11 cellular contexts compared by ENCODE assay signal in genomic region chr4:24973471-24974251, GRCh38. TPM values are rescaled to one million over a fixed set of nuclear protein-coding genes. Genes with fewer than 3 reads are reported as not detected.
DNase-seq lines count a peak whose midpoint lies in the region; ATAC-seq, FAIRE-seq and TF ChIP-seq lines count a peak whose summit lies in the region.
"Had no signal": no experiment of that assay in that cellular context is flagged by ENCODE, and none has a peak within 500 bp of the region (broad histone marks: within the 10 kb centered on the region; RNA-seq: fewer than 3 reads in every experiment).

No MANE protein-coding gene starts in this region.

- 58 to 61% methylated on average over 19 to 21 of the region's 21 CpGs for WGBS in testis, 2 donors
- WGBS in suprapubic skin: 80% methylated on average over 21 of the region's 21 CpGs

- H3K4me3 ChIP-seq in HL-60 (replicated peaks; ENCODE audit: insufficient read depth, low read length) (peak overlapping the region; percentile 24), testis (no peak overlapping the region), suprapubic skin (no peak overlapping the region)

- FAIRE-seq in frontal cortex (lab: Jason Lieb, UNC): no peak

- ATAC-seq in left ventricle myocardium superior: peak; percentile 50
- no peak for ATAC-seq in GM21619 (IDR thresholded peaks at IDR 0.05; ENCODE audit: unreplicated experiment)
- ATAC-seq: activated CD8-positive, alpha-beta memory T cell treated with anti-CD3 and anti-CD28 coated beads, Interleukin-2, amount 10 ng/mL, durations not matched to agents 7 days and 5 days had no signal

- intact Hi-C loops in left ventricle myocardium superior (cut with micrococcal nuclease): no loop called here
- intact Hi-C loops in testis (cut with DNase I; ENCODE audit: low total_unique reads): no loop called here

- TF ChIP-seq POLR2A in testis (IDR thresholded peaks at IDR 0.05) (no peak), suprapubic skin (IDR thresholded peaks at IDR 0.05) (no peak)

- H3K27me3 ChIP-seq in HL-60 (ENCODE audit: insufficient read depth, poor library complexity, severe bottlenecking): no peaks in the 10 kb centered on the region
- no peaks in the 10 kb centered on the region for H3K27me3 ChIP-seq in testis
- H3K27me3 ChIP-seq in suprapubic skin: no peaks in the 10 kb centered on the region

- TF ChIP-seq CTCF in HL-60 (IDR thresholded peaks at IDR 0.05; ENCODE audit: insufficient read depth, low read length) (no peak), testis (IDR thresholded peaks at IDR 0.05) (no peak), suprapubic skin (IDR thresholded peaks at IDR 0.05) (no peak)

- H3K27ac ChIP-seq in HL-60 (replicated peaks) (peak overlapping the region; percentile 89), testis (peak overlapping the region in 1 of 2 donors; percentile 6), suprapubic skin (no peak overlapping the region)
- H3K27ac ChIP-seq: RWPE1 had no signal

- H3K36me3 ChIP-seq in testis (ENCODE audit: low read depth, missing control alignments) (no peaks in the 10 kb centered on the region), suprapubic skin (no peaks in the 10 kb centered on the region)

- no peaks in the 10 kb centered on the region for H3K4me1 ChIP-seq in testis
- peaks cover 8% of the 10 kb centered on the region for H3K4me1 ChIP-seq in suprapubic skin

- no peaks in the 10 kb centered on the region for H3K9me3 ChIP-seq in testis
- no peaks in the 10 kb centered on the region for H3K9me3 ChIP-seq in suprapubic skin

- in situ Hi-C loops in SK-MEL-5 (cut with HindIII; ENCODE audit: low pct_unique_long_range_greater_than_20kb, low sequenced_read_pairs): no loop called here

- TF ChIP-seq EP300 in suprapubic skin (IDR thresholded peaks at IDR 0.05): no peak

- DNase-seq in HL-60 (ENCODE audit: low read depth in 1 of 2, low spot score in 1 of 2): peak; percentile 89 to 92
- DNase-seq in SK-MEL-5 (ENCODE audit: low read depth, low spot score): peak; percentile 52
- DNase-seq in left ventricle myocardium superior: peak; percentile 65
- DNase-seq in testis: peak; percentile 26
- DNase-seq in HPDE6-E6E7 (ENCODE audit: extremely low spot score): no peak
- DNase-seq in frontal cortex (ENCODE audit: low spot score in 2 of 2): no peak
- no peak for DNase-seq in suprapubic skin (ENCODE audit: low spot score in 2 of 2)
- DNase-seq: activated CD8-positive, alpha-beta memory T cell treated with anti-CD3 and anti-CD28 coated beads, Interleukin-2, amount 10 ng/mL, durations not matched to agents 7 days and 5 days; naive B cell had no signal

RNA-seq across cellular contexts. Expression of gene LGI2, which starts 57.1 kb away (rescaled TPM):
- total RNA-seq in SK-MEL-5 (2014; rRNA removed; shearing (Covaris generic)): 0.03 and 0.05 TPM in 2 replicates
- 0.21 and 1.2 TPM in 2 replicates for polyA plus RNA-seq in SK-MEL-5 (2015; cell fraction: cytosol; rRNA removed)
- 0.90 TPM in 1 of 2 replicates, not detected in the other for polyA plus RNA-seq in SK-MEL-5 (2015; cell fraction: nucleus; rRNA removed)
- total RNA-seq in left ventricle myocardium superior (2.0 TPM), testis (under 1 TPM; 0.74 to 0.87 TPM), frontal cortex (2.0 TPM), suprapubic skin (under 1 TPM; 0.26 to 0.72 (median 0.50) TPM)
- 3.4 TPM for polyA plus RNA-seq in testis (ENCODE audit: insufficient read depth, low read depth, low replicate concordance)
- total RNA-seq: activated CD8-positive, alpha-beta memory T cell treated with anti-CD3 and anti-CD28 coated beads, Interleukin-2, amount 10 ng/mL, durations not matched to agents 7 days and 5 days had no signal

Comparison
In these comparisons a context has a peak if more than half of its experiments do, and no peak if none do; other contexts are left out.
1. DNase-seq: peak in HL-60 (2 of 2), SK-MEL-5 (single experiment), left ventricle myocardium superior (single experiment) and testis (single experiment); none in HPDE6-E6E7 (single experiment), frontal cortex (0 of 2) and suprapubic skin (0 of 2).